Comparison of ENCODE assay signal across 9 cellular contexts in the genomic region with DNA sequence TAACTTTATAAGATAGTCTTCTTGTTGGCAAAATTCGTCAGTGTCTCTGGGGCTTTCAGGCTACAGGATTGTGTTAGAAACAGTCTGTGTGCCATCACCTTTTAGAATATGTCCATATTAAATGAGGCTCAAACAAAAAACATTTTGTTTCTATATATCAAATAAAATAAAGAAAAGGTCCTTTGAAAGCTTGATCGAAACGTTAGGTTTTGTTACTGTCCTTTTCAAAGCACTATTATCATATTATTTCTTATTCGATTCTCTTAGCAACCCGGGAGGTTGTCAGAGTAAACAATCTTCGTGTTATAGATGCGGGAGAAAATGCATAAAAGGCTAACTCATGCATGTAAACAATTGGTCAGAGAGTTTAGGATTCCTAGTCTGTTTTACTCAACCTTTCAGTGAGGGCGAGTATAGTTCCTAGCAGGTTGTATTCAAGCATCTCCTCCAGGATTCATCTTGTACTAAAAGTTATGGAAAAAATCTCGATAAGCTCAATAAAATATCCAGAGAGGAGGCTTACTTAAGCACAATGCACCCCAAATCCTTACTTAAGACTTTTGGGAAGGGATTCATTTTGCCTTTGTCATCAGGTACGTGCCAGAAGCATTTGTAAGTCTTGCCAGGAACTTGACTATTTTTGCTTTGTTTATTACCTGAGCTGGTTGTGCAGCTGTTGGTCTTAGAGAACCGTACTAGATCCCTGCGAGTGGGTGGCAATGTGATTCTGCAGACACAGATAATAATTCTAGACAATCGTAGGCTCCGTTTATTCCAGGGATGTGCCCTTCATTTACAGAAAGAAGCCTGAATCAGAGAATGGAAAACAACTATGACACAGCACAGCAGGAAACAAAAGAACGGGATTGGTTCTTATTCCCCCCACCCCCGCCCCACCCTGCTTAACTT.
DNase-seq lines count a peak whose midpoint lies in the region; ATAC-seq and TF ChIP-seq lines count a peak whose summit lies in the region.
"Had no signal": no experiment of that assay in that cellular context is flagged by ENCODE, and none has a peak within 500 bp of the region (broad histone marks: within the 10 kb centered on the region; RNA-seq: fewer than 3 reads in every experiment).

No MANE protein-coding gene starts in this region.

- H3K79me2 ChIP-seq in hepatocyte, result no peaks in the 10 kb centered on the region

- no peaks in the 10 kb centered on the region for H3K36me3 Mint-ChIP-seq in activated CD4-positive, alpha-beta T cell treated with anti-CD3 and anti-CD28 coated beads, Interleukin-2, amount 10 ng/mL, durations not matched to agents 24 days and 14 days (ENCODE audit: low read depth)
- no peaks in the 10 kb centered on the region for H3K36me3 Mint-ChIP-seq in T-helper 17 cell (ENCODE audit: low read depth)

- H3K27me3 Mint-ChIP-seq in activated CD4-positive, alpha-beta T cell treated with anti-CD3 and anti-CD28 coated beads, Interleukin-2, amount 10 ng/mL, durations not matched to agents 24 days and 14 days, result no peaks in the 10 kb centered on the region
- H3K27me3 Mint-ChIP-seq in T-helper 17 cell, result no peaks in the 10 kb centered on the region
- H3K27me3 Mint-ChIP-seq in stimulated activated naive CD8-positive, alpha-beta T cell treated with anti-CD3 and anti-CD28 coated beads, Interleukin-15, amount 100 ng/mL, for 72 hours, result no peaks in the 10 kb centered on the region

- peak overlapping the region; percentile 43 for H2AFZ ChIP-seq in hepatocyte

- H3K4me1 Mint-ChIP-seq in activated CD4-positive, alpha-beta T cell treated with anti-CD3 and anti-CD28 coated beads, Interleukin-2, amount 10 ng/mL, durations not matched to agents 24 days and 14 days, result peaks cover 69% of the 10 kb centered on the region
- H3K4me1 Mint-ChIP-seq in T-helper 17 cell, result peaks cover 39% of the 10 kb centered on the region
- H3K4me1 Mint-ChIP-seq in stimulated activated naive CD8-positive, alpha-beta T cell treated with anti-CD3 and anti-CD28 coated beads, Interleukin-15, amount 100 ng/mL, for 72 hours, result peaks cover 87% of the 10 kb centered on the region

- H3K27ac Mint-ChIP-seq in activated CD4-positive, alpha-beta T cell treated with anti-CD3 and anti-CD28 coated beads, Interleukin-2, amount 10 ng/mL, durations not matched to agents 24 days and 14 days, result peak overlapping the region; percentile 98
- peak overlapping the region; percentile 95 for H3K27ac Mint-ChIP-seq in T-helper 17 cell
- H3K27ac Mint-ChIP-seq in stimulated activated naive CD8-positive, alpha-beta T cell treated with anti-CD3 and anti-CD28 coated beads, Interleukin-15, amount 100 ng/mL, for 72 hours, result peak overlapping the region; percentile 94 to 98

- no peaks in the 10 kb centered on the region for H3K36me3 ChIP-seq in hepatocyte (replicated peaks; ENCODE audit: insufficient read depth, low read depth)

- H3K4me2 ChIP-seq in hepatocyte, result peak overlapping the region; percentile 58

- intact Hi-C loops in activated CD4-positive, alpha-beta T cell treated with anti-CD3 and anti-CD28 coated beads, Interleukin-2, amount 10 ng/mL, durations not matched to agents 24 days and 14 days (cut with micrococcal nuclease), result loop anchor here (5.0 kb wide), 3 partner anchors 111 to 184 kb away; no protein-coding TSS in a partner anchor
- intact Hi-C loops in lower leg skin (cut with DNase I; ENCODE audit: low total_unique reads), result no loop called here

- no peaks in the 10 kb centered on the region for H3K9me3 Mint-ChIP-seq in activated CD4-positive, alpha-beta T cell treated with anti-CD3 and anti-CD28 coated beads, Interleukin-2, amount 10 ng/mL, durations not matched to agents 24 days and 14 days
- no peaks in the 10 kb centered on the region for H3K9me3 Mint-ChIP-seq in stimulated activated naive CD8-positive, alpha-beta T cell treated with anti-CD3 and anti-CD28 coated beads, Interleukin-15, amount 100 ng/mL, for 72 hours

- H3K4me3 Mint-ChIP-seq in activated CD4-positive, alpha-beta T cell treated with anti-CD3 and anti-CD28 coated beads, Interleukin-2, amount 10 ng/mL, durations not matched to agents 24 days and 14 days, result peak overlapping the region; percentile 76
- no peak overlapping the region for H3K4me3 Mint-ChIP-seq in T-helper 17 cell
- H3K4me3 Mint-ChIP-seq in stimulated activated naive CD8-positive, alpha-beta T cell treated with anti-CD3 and anti-CD28 coated beads, Interleukin-15, amount 100 ng/mL, for 72 hours, result peak overlapping the region; percentile 51 to 82

- TF ChIP-seq CTCF in hepatocyte (IDR thresholded peaks at IDR 0.05; ENCODE audit: poor library complexity) (no peak), lower leg skin (IDR thresholded peaks at IDR 0.05) (no peak), foreskin fibroblast (IDR thresholded peaks at IDR 0.05; ENCODE audit: low read depth, low read length) (no peak)

- no peak for ATAC-seq in T-helper 17 cell
- ATAC-seq in stimulated activated naive CD8-positive, alpha-beta T cell treated with anti-CD3 and anti-CD28 coated beads, Interleukin-15, amount 100 ng/mL, for 72 hours, result no peak

- peaks cover 47% of the 10 kb centered on the region for H3K4me1 ChIP-seq in hepatocyte (ENCODE audit: insufficient read depth)

- peak; percentile 71 for DNase-seq in activated CD4-positive, alpha-beta T cell treated with anti-CD3 and anti-CD28 coated beads, Interleukin-2, amount 10 ng/mL, durations not matched to agents 24 days and 14 days
- no peak for DNase-seq in activated CD4-positive, alpha-beta T cell treated with anti-CD3 and anti-CD28 coated beads, Interleukin-2, amount 50 U/mL, for 1 hour
- no peak for DNase-seq in T-helper 17 cell
- no peak for DNase-seq in hepatocyte (ENCODE audit: low spot score)
- no peak for DNase-seq in stimulated activated naive CD8-positive, alpha-beta T cell treated with anti-CD3 and anti-CD28 coated beads, Interleukin-15, amount 100 ng/mL, for 72 hours
- no peak for DNase-seq in lower leg skin (ENCODE audit: low spot score in 2 of 2)
- DNase-seq in activated CD8-positive, alpha-beta memory T cell treated with anti-CD3 and anti-CD28 coated beads, Interleukin-2, amount 50 U/mL, for 4 hours, result no peak
- no peak for DNase-seq in foreskin fibroblast
- DNase-seq: Kasumi-1 had no signal

- H3K4me3 ChIP-seq in hepatocyte (no peak overlapping the region), lower leg skin (ENCODE audit: low read depth, poor library complexity, severe bottlenecking) (no peak overlapping the region), foreskin fibroblast (ENCODE audit: low read depth in 1 of 2, low read length in 2 of 2) (no peak overlapping the region)

- H3K9me3 ChIP-seq in T-helper 17 cell (ENCODE audit: control insufficient read depth, low read length, poor library complexity, severe bottlenecking) (no peaks in the 10 kb centered on the region), hepatocyte (ENCODE audit: low read depth) (no peaks in the 10 kb centered on the region)

- H4K20me1 ChIP-seq in hepatocyte (ENCODE audit: insufficient read depth, poor library complexity, severe bottlenecking), result no peaks in the 10 kb centered on the region

- no peaks in the 10 kb centered on the region for H3K27me3 ChIP-seq in hepatocyte

- no peaks in the 10 kb centered on the region for H3K9me2 ChIP-seq in hepatocyte (replicated peaks; ENCODE audit: insufficient read depth)

- H3K27ac ChIP-seq in hepatocyte, result peak overlapping the region; percentile 91

- 37% methylated on average over 16 of the region's 16 CpGs for WGBS in hepatocyte (ENCODE audit: low lambda C conversion rate, missing lambda C conversion rate)
- WGBS in lower leg skin, 2 donors, result 57 to 59% methylated on average over 16 of the region's 16 CpGs

- no peak for TF ChIP-seq POLR2A in lower leg skin (IDR thresholded peaks at IDR 0.05)
